ENCODE assay signal across 17 cellular contexts in genomic region chr17:29086628-29087332, GRCh38. TPM values are rescaled to one million over a fixed set of nuclear protein-coding genes. Genes with fewer than 3 reads are reported as not detected.
"Had no signal": no experiment of that assay in that cellular context is flagged by ENCODE, and none has a peak within 500 bp of the region (broad histone marks: within the 10 kb centered on the region; RNA-seq: fewer than 3 reads in every experiment).

No MANE protein-coding gene starts in this region.

- H3K27me3 ChIP-seq: ascending aorta, gastrocnemius medialis, heart right ventricle, stomach had no signal

- H3K4me3 ChIP-seq: ascending aorta, gastrocnemius medialis, heart right ventricle, stomach had no signal

- H3K9me3 ChIP-seq: ascending aorta, gastrocnemius medialis, heart right ventricle, stomach had no signal

- ATAC-seq: activated CD4-positive, CD25-positive, alpha-beta regulatory T cell treated with anti-CD3 and anti-CD28 coated beads, Interleukin-2, amount 50 U/mL, for 24 hours; activated CD8-positive, alpha-beta memory T cell treated with anti-CD3 and anti-CD28 coated beads, Interleukin-2, amount 10 ng/mL, durations not matched to agents 7 days and 5 days; gastrocnemius medialis; heart right ventricle had no signal

- H3K4me1 ChIP-seq: ascending aorta, parathyroid adenoma had no signal

- H3K27ac ChIP-seq: ascending aorta, epithelial cell of prostate, gastrocnemius medialis, heart right ventricle, parathyroid adenoma, stomach had no signal

- DNase-seq: activated CD4-positive, alpha-beta T cell treated with anti-CD3 and anti-CD28 coated beads, Interleukin-2, amount 50 U/mL, for 48 hours; activated CD8-positive, alpha-beta memory T cell treated with anti-CD3 and anti-CD28 coated beads, Interleukin-2, amount 10 ng/mL, durations not matched to agents 7 days and 5 days; activated effector memory CD4-positive, alpha-beta T cell treated with Interleukin-2 at 50 U/mL for 16 hours; activated T-cell treated with anti-CD3 and anti-CD28 coated beads, Interleukin-2, amount 50 U/mL, for 24 hours; cortex of kidney; effector CD8-positive, alpha-beta T cell; gastrocnemius medialis; heart right ventricle; retina; stimulated activated CD4-positive, alpha-beta T cell treated with anti-CD3 and anti-CD28 coated beads, Interleukin-15, amount 100 ng/mL, for 24 hours; stimulated activated CD4-positive, alpha-beta T cell treated with anti-CD3 and anti-CD28 coated beads, Interleukin-4, amount 100 ng/mL, for 24 hours; stomach; T-helper 2 cell had no signal

RNA-seq across cellular contexts. Expression of gene PIPOX, which starts 43.8 kb away (rescaled TPM):
- total RNA-seq: ascending aorta had no signal
